ENCODE assay signal across 1 cellular context in the genomic region with DNA sequence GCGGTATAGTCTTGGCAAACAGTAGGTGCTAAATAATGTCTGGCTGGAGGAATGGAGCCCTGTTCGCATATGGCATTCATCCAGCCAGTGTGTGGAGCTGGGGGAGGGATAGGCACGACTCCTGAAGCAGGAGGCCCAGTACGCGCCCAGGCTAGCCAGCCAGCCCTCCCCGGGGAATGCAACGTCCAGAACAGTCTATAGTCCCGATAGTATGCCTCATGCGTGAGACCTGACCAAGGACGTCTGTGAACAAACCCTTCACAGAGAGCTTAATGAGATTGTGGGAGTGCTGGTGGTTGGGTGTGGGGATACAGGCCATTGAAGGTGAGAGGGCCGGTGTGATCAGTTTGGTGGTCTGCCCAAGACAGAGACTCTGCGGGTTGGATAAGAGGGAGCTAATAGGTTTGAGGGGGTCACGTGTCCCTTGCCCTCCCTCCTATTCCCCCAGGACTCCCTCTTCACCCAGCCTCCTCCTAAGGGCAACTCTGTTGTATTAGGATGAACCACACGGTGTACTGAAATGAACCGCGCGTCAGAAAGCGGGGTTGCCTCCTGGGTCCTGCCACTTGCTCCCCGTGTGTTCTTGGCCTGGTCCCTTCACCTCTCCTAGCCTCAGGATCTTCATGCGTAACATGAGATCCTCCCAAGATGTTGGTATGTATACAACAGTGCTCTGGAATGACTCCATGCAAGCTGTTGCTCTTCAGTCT.
TF ChIP-seq lines count a peak whose summit lies in the region.

No MANE protein-coding gene starts in this region.

TF ChIP-seq in H1, 55 proteins besides CTCF, POLR2A, EP300 and RAD21:
- TF ChIP-seq BCL11A (IDR thresholded peaks at IDR 0.05; ENCODE audit: low read depth in 2 of 2, low read length in 2 of 2) (no peak), KDM4A (IDR thresholded peaks at IDR 0.05; ENCODE audit: low read depth, low read length, severe bottlenecking) (no peak), BRCA1 (IDR thresholded peaks at IDR 0.05; ENCODE audit: low read depth, low read length) (no peak), KDM5A (IDR thresholded peaks at IDR 0.05; ENCODE audit: low read length) (no peak), CBX5 (IDR thresholded peaks at IDR 0.05; ENCODE audit: low read depth, low read length) (no peak), SAP30 (IDR thresholded peaks at IDR 0.05; ENCODE audit: insufficient read depth, insufficient replicate concordance, low read length) (no peak), POLR2AphosphoS5 (IDR thresholded peaks at IDR 0.05; ENCODE audit: low read depth, low read length) (no peak), KDM1A (IDR thresholded peaks at IDR 0.05; ENCODE audit: borderline replicate concordance, low read length) (no peak), CTBP2 (IDR thresholded peaks at IDR 0.05; ENCODE audit: borderline replicate concordance, insufficient read depth, insufficient read length, low read length) (no peak), MAFK (IDR thresholded peaks at IDR 0.05; ENCODE audit: low read depth, low read length) (no peak), TEAD4 (IDR thresholded peaks at IDR 0.05; ENCODE audit: low read depth, low read length) (no peak), CHD2 (IDR thresholded peaks at IDR 0.05; ENCODE audit: low read length) (no peak), RXRA (IDR thresholded peaks at IDR 0.05; ENCODE audit: insufficient read depth, low read depth, low read length) (no peak), NRF1 (IDR thresholded peaks at IDR 0.05; ENCODE audit: low read depth, low read length) (no peak), HDAC2 (IDR thresholded peaks at IDR 0.05; ENCODE audit: borderline replicate concordance in 1 of 2, low read depth in 2 of 2, low read length in 2 of 2) (no peak), RFX5 (IDR thresholded peaks at IDR 0.05; ENCODE audit: borderline replicate concordance, low read depth, low read length) (no peak)
- TF ChIP-seq, protein P1, sequence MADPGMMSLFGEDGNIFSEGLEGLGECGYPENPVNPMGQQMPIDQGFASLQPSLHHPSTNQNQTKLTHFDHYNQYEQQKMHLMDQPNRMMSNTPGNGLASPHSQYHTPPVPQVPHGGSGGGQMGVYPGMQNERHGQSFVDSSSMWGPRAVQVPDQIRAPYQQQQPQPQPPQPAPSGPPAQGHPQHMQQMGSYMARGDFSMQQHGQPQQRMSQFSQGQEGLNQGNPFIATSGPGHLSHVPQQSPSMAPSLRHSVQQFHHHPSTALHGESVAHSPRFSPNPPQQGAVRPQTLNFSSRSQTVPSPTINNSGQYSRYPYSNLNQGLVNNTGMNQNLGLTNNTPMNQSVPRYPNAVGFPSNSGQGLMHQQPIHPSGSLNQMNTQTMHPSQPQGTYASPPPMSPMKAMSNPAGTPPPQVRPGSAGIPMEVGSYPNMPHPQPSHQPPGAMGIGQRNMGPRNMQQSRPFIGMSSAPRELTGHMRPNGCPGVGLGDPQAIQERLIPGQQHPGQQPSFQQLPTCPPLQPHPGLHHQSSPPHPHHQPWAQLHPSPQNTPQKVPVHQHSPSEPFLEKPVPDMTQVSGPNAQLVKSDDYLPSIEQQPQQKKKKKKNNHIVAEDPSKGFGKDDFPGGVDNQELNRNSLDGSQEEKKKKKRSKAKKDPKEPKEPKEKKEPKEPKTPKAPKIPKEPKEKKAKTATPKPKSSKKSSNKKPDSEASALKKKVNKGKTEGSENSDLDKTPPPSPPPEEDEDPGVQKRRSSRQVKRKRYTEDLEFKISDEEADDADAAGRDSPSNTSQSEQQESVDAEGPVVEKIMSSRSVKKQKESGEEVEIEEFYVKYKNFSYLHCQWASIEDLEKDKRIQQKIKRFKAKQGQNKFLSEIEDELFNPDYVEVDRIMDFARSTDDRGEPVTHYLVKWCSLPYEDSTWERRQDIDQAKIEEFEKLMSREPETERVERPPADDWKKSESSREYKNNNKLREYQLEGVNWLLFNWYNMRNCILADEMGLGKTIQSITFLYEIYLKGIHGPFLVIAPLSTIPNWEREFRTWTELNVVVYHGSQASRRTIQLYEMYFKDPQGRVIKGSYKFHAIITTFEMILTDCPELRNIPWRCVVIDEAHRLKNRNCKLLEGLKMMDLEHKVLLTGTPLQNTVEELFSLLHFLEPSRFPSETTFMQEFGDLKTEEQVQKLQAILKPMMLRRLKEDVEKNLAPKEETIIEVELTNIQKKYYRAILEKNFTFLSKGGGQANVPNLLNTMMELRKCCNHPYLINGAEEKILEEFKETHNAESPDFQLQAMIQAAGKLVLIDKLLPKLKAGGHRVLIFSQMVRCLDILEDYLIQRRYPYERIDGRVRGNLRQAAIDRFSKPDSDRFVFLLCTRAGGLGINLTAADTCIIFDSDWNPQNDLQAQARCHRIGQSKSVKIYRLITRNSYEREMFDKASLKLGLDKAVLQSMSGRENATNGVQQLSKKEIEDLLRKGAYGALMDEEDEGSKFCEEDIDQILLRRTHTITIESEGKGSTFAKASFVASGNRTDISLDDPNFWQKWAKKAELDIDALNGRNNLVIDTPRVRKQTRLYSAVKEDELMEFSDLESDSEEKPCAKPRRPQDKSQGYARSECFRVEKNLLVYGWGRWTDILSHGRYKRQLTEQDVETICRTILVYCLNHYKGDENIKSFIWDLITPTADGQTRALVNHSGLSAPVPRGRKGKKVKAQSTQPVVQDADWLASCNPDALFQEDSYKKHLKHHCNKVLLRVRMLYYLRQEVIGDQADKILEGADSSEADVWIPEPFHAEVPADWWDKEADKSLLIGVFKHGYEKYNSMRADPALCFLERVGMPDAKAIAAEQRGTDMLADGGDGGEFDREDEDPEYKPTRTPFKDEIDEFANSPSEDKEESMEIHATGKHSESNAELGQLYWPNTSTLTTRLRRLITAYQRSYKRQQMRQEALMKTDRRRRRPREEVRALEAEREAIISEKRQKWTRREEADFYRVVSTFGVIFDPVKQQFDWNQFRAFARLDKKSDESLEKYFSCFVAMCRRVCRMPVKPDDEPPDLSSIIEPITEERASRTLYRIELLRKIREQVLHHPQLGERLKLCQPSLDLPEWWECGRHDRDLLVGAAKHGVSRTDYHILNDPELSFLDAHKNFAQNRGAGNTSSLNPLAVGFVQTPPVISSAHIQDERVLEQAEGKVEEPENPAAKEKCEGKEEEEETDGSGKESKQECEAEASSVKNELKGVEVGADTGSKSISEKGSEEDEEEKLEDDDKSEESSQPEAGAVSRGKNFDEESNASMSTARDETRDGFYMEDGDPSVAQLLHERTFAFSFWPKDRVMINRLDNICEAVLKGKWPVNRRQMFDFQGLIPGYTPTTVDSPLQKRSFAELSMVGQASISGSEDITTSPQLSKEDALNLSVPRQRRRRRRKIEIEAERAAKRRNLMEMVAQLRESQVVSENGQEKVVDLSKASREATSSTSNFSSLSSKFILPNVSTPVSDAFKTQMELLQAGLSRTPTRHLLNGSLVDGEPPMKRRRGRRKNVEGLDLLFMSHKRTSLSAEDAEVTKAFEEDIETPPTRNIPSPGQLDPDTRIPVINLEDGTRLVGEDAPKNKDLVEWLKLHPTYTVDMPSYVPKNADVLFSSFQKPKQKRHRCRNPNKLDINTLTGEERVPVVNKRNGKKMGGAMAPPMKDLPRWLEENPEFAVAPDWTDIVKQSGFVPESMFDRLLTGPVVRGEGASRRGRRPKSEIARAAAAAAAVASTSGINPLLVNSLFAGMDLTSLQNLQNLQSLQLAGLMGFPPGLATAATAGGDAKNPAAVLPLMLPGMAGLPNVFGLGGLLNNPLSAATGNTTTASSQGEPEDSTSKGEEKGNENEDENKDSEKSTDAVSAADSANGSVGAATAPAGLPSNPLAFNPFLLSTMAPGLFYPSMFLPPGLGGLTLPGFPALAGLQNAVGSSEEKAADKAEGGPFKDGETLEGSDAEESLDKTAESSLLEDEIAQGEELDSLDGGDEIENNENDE (IDR thresholded peaks at IDR 0.05; ENCODE audit: insufficient replicate concordance, low read length) = no peak
- TF ChIP-seq, protein P2, sequence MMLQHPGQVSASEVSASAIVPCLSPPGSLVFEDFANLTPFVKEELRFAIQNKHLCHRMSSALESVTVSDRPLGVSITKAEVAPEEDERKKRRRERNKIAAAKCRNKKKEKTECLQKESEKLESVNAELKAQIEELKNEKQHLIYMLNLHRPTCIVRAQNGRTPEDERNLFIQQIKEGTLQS (IDR thresholded peaks at IDR 0.05; ENCODE audit: insufficient read depth, low read depth, low read length) = no peak
- TF ChIP-seq, protein P3, sequence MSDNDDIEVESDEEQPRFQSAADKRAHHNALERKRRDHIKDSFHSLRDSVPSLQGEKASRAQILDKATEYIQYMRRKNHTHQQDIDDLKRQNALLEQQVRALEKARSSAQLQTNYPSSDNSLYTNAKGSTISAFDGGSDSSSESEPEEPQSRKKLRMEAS (IDR thresholded peaks at IDR 0.05) = no peak
